In the genomic region with DNA sequence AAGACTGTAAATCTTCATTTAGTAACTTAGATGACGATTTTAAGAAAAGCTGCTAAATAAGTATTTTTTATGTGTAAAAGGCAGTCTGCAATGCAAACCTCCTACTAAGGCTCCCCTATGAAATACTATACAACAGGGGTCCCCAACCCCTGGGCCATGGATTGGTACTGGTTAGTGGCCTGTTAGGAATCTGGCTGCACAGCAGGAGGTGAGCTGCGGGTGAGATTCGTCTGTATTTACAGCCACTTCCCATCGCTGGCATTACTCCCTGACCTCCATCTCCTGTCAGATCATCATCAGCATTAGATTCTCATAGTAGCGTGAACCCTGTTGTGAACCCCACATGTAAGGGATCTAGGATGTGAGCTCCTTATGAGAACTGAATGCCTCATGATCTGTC, we compare ENCODE assay signal across 20 cellular contexts.
"Had no signal": no experiment of that assay in that cellular context is flagged by ENCODE, and none has a peak within 500 bp of the region (broad histone marks: within the 10 kb centered on the region; RNA-seq: fewer than 3 reads in every experiment).

No MANE protein-coding gene starts in this region.

- H3K27me3 Mint-ChIP-seq: dendritic cell treated with granulocyte-macrophage colony-stimulating factor and Interleukin-4, amounts not matched to agents 40 ng/mL and 50 ng/mL, for 4 days; naive thymus-derived CD4-positive, alpha-beta T cell; progenitor cell of endocrine pancreas; type B pancreatic cell had no signal

- H3K4me1 Mint-ChIP-seq: naive thymus-derived CD4-positive, alpha-beta T cell; neural crest cell had no signal

- H3K4me1 ChIP-seq: foreskin keratinocyte, pancreas, suprapubic skin, thyroid gland, uterus had no signal

- H3K36me3 Mint-ChIP-seq: naive thymus-derived CD4-positive, alpha-beta T cell; type B pancreatic cell had no signal

- H3K27me3 ChIP-seq: foreskin keratinocyte, hepatocyte, pancreas, suprapubic skin, thyroid gland, uterus had no signal

- H3K27ac Mint-ChIP-seq: dendritic cell treated with granulocyte-macrophage colony-stimulating factor and Interleukin-4, amounts not matched to agents 40 ng/mL and 50 ng/mL, for 4 days; naive thymus-derived CD4-positive, alpha-beta T cell; progenitor cell of endocrine pancreas; type B pancreatic cell had no signal

- DNase-seq: erythroblast; foreskin keratinocyte; kidney glomerular epithelial cell; naive thymus-derived CD4-positive, alpha-beta T cell; nucleus accumbens; pancreas; right cardiac atrium; stimulated activated CD4-positive, alpha-beta T cell treated with anti-CD3 and anti-CD28 coated beads, Interleukin-2, amount 100 ng/mL, for 48 hours; stimulated activated naive CD4-positive, alpha-beta T cell treated with Interleukin-2 at 50 U/mL for 16 hours; thyroid gland; uterus had no signal

- H3K36me3 ChIP-seq: pancreas, suprapubic skin, thyroid gland, uterus had no signal

- H3K27ac ChIP-seq: foreskin keratinocyte, hepatocyte, pancreas, suprapubic skin, thyroid gland, uterus had no signal

- H3K4me3 ChIP-seq: hepatocyte, pancreas, smooth muscle cell, suprapubic skin, thyroid gland, uterus had no signal

- ATAC-seq: foreskin keratinocyte; naive thymus-derived CD4-positive, alpha-beta T cell; pancreas; right cardiac atrium had no signal

- FAIRE-seq: colon, endothelial cell of umbilical vein, pancreas had no signal

- H3K9me3 ChIP-seq: pancreas, suprapubic skin, thyroid gland had no signal

- H3K4me3 Mint-ChIP-seq: dendritic cell treated with granulocyte-macrophage colony-stimulating factor and Interleukin-4, amounts not matched to agents 40 ng/mL and 50 ng/mL, for 4 days; naive thymus-derived CD4-positive, alpha-beta T cell; neural crest cell; type B pancreatic cell had no signal
